16 cellular contexts compared by ENCODE assay signal in the genomic region with DNA sequence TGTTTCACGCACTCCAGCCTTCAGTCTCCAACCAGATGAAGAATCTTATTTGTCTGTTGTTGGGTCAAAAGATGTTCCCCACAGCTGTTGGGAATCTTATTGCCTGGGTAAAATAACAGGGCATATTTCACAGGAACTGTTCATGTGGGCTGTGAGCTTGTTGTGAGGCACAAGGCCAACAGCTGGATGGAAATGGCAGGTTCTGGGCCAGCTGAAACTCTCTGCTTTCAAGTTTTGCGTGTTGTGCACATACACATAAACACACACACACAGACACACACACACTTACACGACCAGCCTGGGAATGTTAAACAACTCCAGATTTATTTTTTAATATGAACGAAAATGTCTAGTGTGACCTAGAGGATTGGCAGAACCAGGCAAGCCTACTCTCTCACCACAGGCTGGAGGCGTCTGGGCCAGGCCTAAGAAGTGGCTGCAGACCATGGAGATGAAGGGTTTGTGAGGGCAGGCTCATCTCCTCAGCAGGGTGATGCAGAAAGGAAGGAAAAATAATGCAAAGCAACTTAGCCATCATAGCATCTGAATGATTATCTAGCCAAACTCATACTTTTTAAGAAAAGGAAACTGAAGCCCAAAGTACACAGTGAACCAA.
DNase-seq lines count a peak whose midpoint lies in the region; ATAC-seq and TF ChIP-seq lines count a peak whose summit lies in the region.
"Had no signal": no experiment of that assay in that cellular context is flagged by ENCODE, and none has a peak within 500 bp of the region (broad histone marks: within the 10 kb centered on the region; RNA-seq: fewer than 3 reads in every experiment).

No MANE protein-coding gene starts in this region.

- H3K36me3 ChIP-seq in heart right ventricle (no peaks in the 10 kb centered on the region), trophoblast cell (ENCODE audit: control insufficient read depth in 1 of 2, insufficient read depth in 2 of 2, low read length in 2 of 2) (no peaks in the 10 kb centered on the region), aorta (ENCODE audit: control insufficient read depth in 1 of 2, insufficient read depth in 2 of 2, low read length in 1 of 2) (no peaks in the 10 kb centered on the region)
- H3K36me3 ChIP-seq: pancreas had no signal

- TF ChIP-seq CTCF in heart right ventricle (IDR thresholded peaks at IDR 0.05): no peak

- peak overlapping the region; percentile 69 for H3K18ac ChIP-seq in trophoblast cell (ENCODE audit: low read length)

- no peak overlapping the region for H3K14ac ChIP-seq in trophoblast cell (ENCODE audit: low read length)

- H3K27me3 ChIP-seq in heart right ventricle (no peaks in the 10 kb centered on the region), trophoblast cell (ENCODE audit: insufficient read depth, low read length) (no peaks in the 10 kb centered on the region), aorta (ENCODE audit: control insufficient read depth in 1 of 2, insufficient read depth in 2 of 2, low read length in 1 of 2) (no peaks in the 10 kb centered on the region)
- H3K27me3 ChIP-seq: pancreas had no signal

- no peak overlapping the region for H2AK5ac ChIP-seq in trophoblast cell (ENCODE audit: low read length)

- no peak overlapping the region for H4K91ac ChIP-seq in trophoblast cell (ENCODE audit: low read depth, low read length)

- ATAC-seq in heart right ventricle (peak in 4 of 8 donors; percentile 34 to 52 (median 41)), aorta (ENCODE audit: low FRiP score) (peak; percentile 72)

- H3K9ac ChIP-seq in trophoblast cell (ENCODE audit: low read length): no peak overlapping the region
- H3K9ac ChIP-seq: KMS-11 had no signal

- H3K4me1 ChIP-seq in heart right ventricle (peaks cover 0 to 20% (median 10%) of the 10 kb centered on the region in 9 donors), trophoblast cell (ENCODE audit: control insufficient read depth in 1 of 2, insufficient read depth in 2 of 2, low read length in 2 of 2) (no peaks in the 10 kb centered on the region), aorta (ENCODE audit: control insufficient read depth in 1 of 2, insufficient read depth in 2 of 2, low read length in 2 of 2) (no peaks in the 10 kb centered on the region)
- H3K4me1 ChIP-seq: pancreas had no signal

- no peak overlapping the region for H2BK5ac ChIP-seq in trophoblast cell (ENCODE audit: low read depth, low read length, poor library complexity)

- H3K27ac Mint-ChIP-seq in activated naive CD4-positive, alpha-beta T cell treated with anti-CD3 and anti-CD28 coated beads, Interleukin-2, amount 10 ng/mL, durations not matched to agents 7 days and 5 days: peak overlapping the region; percentile 47
- H3K27ac Mint-ChIP-seq in activated naive CD4-positive, alpha-beta T cell treated with anti-CD3 and anti-CD28 coated beads for 36 hours: no peak overlapping the region
- no peak overlapping the region for H3K27ac Mint-ChIP-seq in activated naive CD8-positive, alpha-beta T cell treated with anti-CD3 and anti-CD28 coated beads for 36 hours
- no peak overlapping the region for H3K27ac Mint-ChIP-seq in activated T-cell treated with anti-CD3 and anti-CD28 coated beads, Interleukin-2, amount 50 U/mL, for 24 hours

- H3K4me2 ChIP-seq in trophoblast cell (ENCODE audit: low read length): no peak overlapping the region
- H3K4me2 ChIP-seq: KMS-11 had no signal

- no peaks in the 10 kb centered on the region for H3K36me3 Mint-ChIP-seq in activated naive CD4-positive, alpha-beta T cell treated with anti-CD3 and anti-CD28 coated beads, Interleukin-2, amount 10 ng/mL, durations not matched to agents 7 days and 5 days
- no peaks in the 10 kb centered on the region for H3K36me3 Mint-ChIP-seq in activated naive CD4-positive, alpha-beta T cell treated with anti-CD3 and anti-CD28 coated beads for 36 hours (ENCODE audit: low read depth)
- no peaks in the 10 kb centered on the region for H3K36me3 Mint-ChIP-seq in activated naive CD8-positive, alpha-beta T cell treated with anti-CD3 and anti-CD28 coated beads for 36 hours
- H3K36me3 Mint-ChIP-seq in activated T-cell treated with anti-CD3 and anti-CD28 coated beads, Interleukin-2, amount 50 U/mL, for 24 hours (ENCODE audit: low read depth): no peaks in the 10 kb centered on the region

- CTCF ChIA-PET in activated naive CD4-positive, alpha-beta T cell treated with anti-CD3 and anti-CD28 coated beads, Interleukin-2, amount 10 ng/mL, durations not matched to agents 7 days and 5 days (lab: Charles Lee): no interaction called here
- CTCF ChIA-PET in activated naive CD4-positive, alpha-beta T cell treated with anti-CD3 and anti-CD28 coated beads for 36 hours (lab: Charles Lee): no interaction called here

- H3K79me2 ChIP-seq in trophoblast cell (ENCODE audit: control insufficient read depth, insufficient read depth, low read length, poor library complexity): no peaks in the 10 kb centered on the region

- DNase-seq in activated naive CD4-positive, alpha-beta T cell treated with anti-CD3 and anti-CD28 coated beads, Interleukin-2, amount 10 ng/mL, durations not matched to agents 7 days and 5 days: no peak
- no peak for DNase-seq in activated naive CD4-positive, alpha-beta T cell treated with anti-CD3 and anti-CD28 coated beads for 36 hours
- peak in 1 of 2 donors; percentile 5 for DNase-seq in heart right ventricle
- no peak for DNase-seq in trophoblast cell
- DNase-seq in aorta: no peak
- no peak for DNase-seq in activated naive CD8-positive, alpha-beta T cell treated with anti-CD3 and anti-CD28 coated beads for 36 hours
- no peak for DNase-seq in activated T-cell treated with anti-CD3 and anti-CD28 coated beads, Interleukin-2, amount 50 U/mL, for 24 hours
- no peak for DNase-seq in activated naive CD4-positive, alpha-beta T cell treated with Interleukin-2 at 50 U/mL for 16 hours
- DNase-seq: activated CD4-positive, alpha-beta T cell treated with anti-CD3 and anti-CD28 coated beads, Interleukin-2, amount 50 U/mL, for 48 hours; activated effector memory CD4-positive, alpha-beta T cell treated with Interleukin-2 at 50 U/mL for 16 hours; NCI-H1694 treated with DMSO at 0.1 percent for 48 hours; NCI-H526 treated with DMSO at 0.1 percent for 48 hours; pancreas; RPMI8226; T1000 had no signal

- no peak overlapping the region for H2AFZ ChIP-seq in trophoblast cell (ENCODE audit: insufficient read depth, low read length, poor library complexity)

- no peak overlapping the region for H4K12ac ChIP-seq in trophoblast cell (ENCODE audit: low read depth, low read length)

- H3K27me3 Mint-ChIP-seq in activated naive CD4-positive, alpha-beta T cell treated with anti-CD3 and anti-CD28 coated beads, Interleukin-2, amount 10 ng/mL, durations not matched to agents 7 days and 5 days: no peaks in the 10 kb centered on the region
- no peaks in the 10 kb centered on the region for H3K27me3 Mint-ChIP-seq in activated naive CD4-positive, alpha-beta T cell treated with anti-CD3 and anti-CD28 coated beads for 36 hours (ENCODE audit: low read depth)
- H3K27me3 Mint-ChIP-seq in activated naive CD8-positive, alpha-beta T cell treated with anti-CD3 and anti-CD28 coated beads for 36 hours: no peaks in the 10 kb centered on the region
- H3K27me3 Mint-ChIP-seq in activated T-cell treated with anti-CD3 and anti-CD28 coated beads, Interleukin-2, amount 50 U/mL, for 24 hours: no peaks in the 10 kb centered on the region

- intact Hi-C loops in activated naive CD4-positive, alpha-beta T cell treated with anti-CD3 and anti-CD28 coated beads for 36 hours (cut with micrococcal nuclease): no loop called here
- intact Hi-C loops in heart right ventricle (cut with DNase I) (loop anchor here in 2 of 10 donors (2.0 to 5.0 kb wide), 2 partner anchors 51 to 130 kb away; no protein-coding TSS in a partner anchor), aorta (cut with DNase I) (no loop called here)

- H3K27ac ChIP-seq in heart right ventricle (peak overlapping the region in 9 of 10 donors; percentile 5 to 79 (median 37)), trophoblast cell (ENCODE audit: low read depth, low read length) (no peak overlapping the region), aorta (ENCODE audit: low read depth in 1 of 2, low read length in 2 of 2) (peak overlapping the region; percentile 19 to 71)
- H3K27ac ChIP-seq: KMS-11, pancreas had no signal

- no peaks in the 10 kb centered on the region for H3K79me1 ChIP-seq in trophoblast cell (ENCODE audit: low read length)

- H3K23ac ChIP-seq in trophoblast cell (ENCODE audit: low read length): no peak overlapping the region

- no peak overlapping the region for H2BK120ac ChIP-seq in trophoblast cell (ENCODE audit: insufficient read depth, low read length, poor library complexity)

- no peak overlapping the region for H4K8ac ChIP-seq in trophoblast cell (ENCODE audit: low read depth, low read length)

- H3K4ac ChIP-seq in trophoblast cell (ENCODE audit: low read depth, low read length): no peak overlapping the region

- peak overlapping the region; percentile 60 for H2BK12ac ChIP-seq in trophoblast cell (ENCODE audit: low read length)

- peak overlapping the region in 2 of 10 donors; percentile 4 to 26 for H3K4me3 ChIP-seq in heart right ventricle
- H3K4me3 ChIP-seq in trophoblast cell (ENCODE audit: low read depth, low read length): no peak overlapping the region
- no peak overlapping the region for H3K4me3 ChIP-seq in aorta (ENCODE audit: low read length in 2 of 2)
- H3K4me3 ChIP-seq: pancreas had no signal

- 58 to 68% methylated on average over 5 of the region's 5 CpGs for WGBS in heart right ventricle, 2 donors
- no CpG with 5 or more reads among the region's 5 CpGs for WGBS in trophoblast cell (ENCODE audit: extremely low coverage, insufficient coverage, insufficient read length)
- 9 to 17% methylated on average over 5 of the region's 5 CpGs for WGBS in aorta, 2 donors

- peaks cover 3% of the 10 kb centered on the region for H3K9me3 Mint-ChIP-seq in activated naive CD4-positive, alpha-beta T cell treated with anti-CD3 and anti-CD28 coated beads, Interleukin-2, amount 10 ng/mL, durations not matched to agents 7 days and 5 days
- H3K9me3 Mint-ChIP-seq in activated naive CD4-positive, alpha-beta T cell treated with anti-CD3 and anti-CD28 coated beads for 36 hours: no peaks in the 10 kb centered on the region
- H3K9me3 Mint-ChIP-seq in activated naive CD8-positive, alpha-beta T cell treated with anti-CD3 and anti-CD28 coated beads for 36 hours: no peaks in the 10 kb centered on the region
- H3K9me3 Mint-ChIP-seq in activated T-cell treated with anti-CD3 and anti-CD28 coated beads, Interleukin-2, amount 50 U/mL, for 24 hours: no peaks in the 10 kb centered on the region

- H3K4me3 Mint-ChIP-seq in activated naive CD4-positive, alpha-beta T cell treated with anti-CD3 and anti-CD28 coated beads, Interleukin-2, amount 10 ng/mL, durations not matched to agents 7 days and 5 days: no peak overlapping the region
- H3K4me3 Mint-ChIP-seq in activated naive CD4-positive, alpha-beta T cell treated with anti-CD3 and anti-CD28 coated beads for 36 hours: no peak overlapping the region
- H3K4me3 Mint-ChIP-seq in activated naive CD8-positive, alpha-beta T cell treated with anti-CD3 and anti-CD28 coated beads for 36 hours: no peak overlapping the region
- H3K4me3 Mint-ChIP-seq in activated T-cell treated with anti-CD3 and anti-CD28 coated beads, Interleukin-2, amount 50 U/mL, for 24 hours: no peak overlapping the region

- H3K4me1 Mint-ChIP-seq in activated naive CD4-positive, alpha-beta T cell treated with anti-CD3 and anti-CD28 coated beads, Interleukin-2, amount 10 ng/mL, durations not matched to agents 7 days and 5 days: peaks cover 15% of the 10 kb centered on the region
- H3K4me1 Mint-ChIP-seq in activated naive CD4-positive, alpha-beta T cell treated with anti-CD3 and anti-CD28 coated beads for 36 hours (ENCODE audit: low read depth): peaks cover 10% of the 10 kb centered on the region
- H3K4me1 Mint-ChIP-seq in activated naive CD8-positive, alpha-beta T cell treated with anti-CD3 and anti-CD28 coated beads for 36 hours: peaks cover 9% of the 10 kb centered on the region
- peaks cover 8% of the 10 kb centered on the region for H3K4me1 Mint-ChIP-seq in activated T-cell treated with anti-CD3 and anti-CD28 coated beads, Interleukin-2, amount 50 U/mL, for 24 hours (ENCODE audit: low read depth)

- H3K9me3 ChIP-seq in heart right ventricle (no peaks in the 10 kb centered on the region), trophoblast cell (ENCODE audit: insufficient read depth, low read depth, low read length) (no peaks in the 10 kb centered on the region), aorta (ENCODE audit: control insufficient read depth, low read length) (no peaks in the 10 kb centered on the region)
- H3K9me3 ChIP-seq: pancreas had no signal
